In genomic region chr3:124217542-124217941, GRCh38 we compare ENCODE assay signal across 9 cellular contexts.
DNase-seq lines count a peak whose midpoint lies in the region; ATAC-seq and TF ChIP-seq lines count a peak whose summit lies in the region.
"Had no signal": no experiment of that assay in that cellular context is flagged by ENCODE, and none has a peak within 500 bp of the region (broad histone marks: within the 10 kb centered on the region; RNA-seq: fewer than 3 reads in every experiment).

No MANE protein-coding gene starts in this region.

- no peaks in the 10 kb centered on the region for H3K36me3 Mint-ChIP-seq in IgD-negative memory B cell

- H3K4me1 Mint-ChIP-seq in IgD-negative memory B cell = no peaks in the 10 kb centered on the region
- H3K4me1 Mint-ChIP-seq: central memory CD8-positive, alpha-beta T cell had no signal

- TF ChIP-seq POLR2A in sigmoid colon (IDR thresholded peaks at IDR 0.05) = no peak

- WGBS in sigmoid colon, 2 donors = 7 to 18% methylated on average over 3 of the region's 3 CpGs

- H3K27me3 ChIP-seq in DND-41 (ENCODE audit: insufficient read depth, low read length, poor library complexity) (no peaks in the 10 kb centered on the region), sigmoid colon (no peaks in the 10 kb centered on the region)

- peak overlapping the region in 2 of 3 donors; percentile 11 to 30 for H3K27ac Mint-ChIP-seq in IgD-negative memory B cell

- no peak for TF ChIP-seq CTCF in DND-41 (IDR thresholded peaks at IDR 0.05; ENCODE audit: borderline replicate concordance, extremely low read depth, low read length, poor library complexity, severe bottlenecking)
- TF ChIP-seq CTCF in astrocyte of the spinal cord (IDR thresholded peaks at IDR 0.05; ENCODE audit: low read depth, low read length) = no peak
- no peak for TF ChIP-seq CTCF in sigmoid colon (IDR thresholded peaks at IDR 0.05)

- no peaks in the 10 kb centered on the region for H3K79me2 ChIP-seq in DND-41 (ENCODE audit: insufficient read depth, low read length)

- no peaks in the 10 kb centered on the region for H3K9me3 Mint-ChIP-seq in IgD-negative memory B cell

- intact Hi-C loops in sigmoid colon (cut with DNase I) = no loop called here

- peaks cover 9% of the 10 kb centered on the region for H3K27me3 Mint-ChIP-seq in IgD-negative memory B cell

- H3K4me3 ChIP-seq in DND-41 (ENCODE audit: low read depth in 1 of 2, low read length in 2 of 2) (no peak overlapping the region), astrocyte of the spinal cord (ENCODE audit: low read depth, low read length) (no peak overlapping the region), sigmoid colon (no peak overlapping the region)

- in situ Hi-C loops in astrocyte of the spinal cord (cut with HindIII; ENCODE audit: low sequenced_read_pairs) = no loop called here

- no peaks in the 10 kb centered on the region; the same call in 1 of the 2 replicates for H4K20me1 ChIP-seq in DND-41 (ENCODE audit: insufficient read depth, low read length)

- H2AFZ ChIP-seq in DND-41 (ENCODE audit: low read depth, low read length) = no peak overlapping the region

- peak; percentile 72 for DNase-seq in DND-41
- peak; percentile 74 for DNase-seq in astrocyte of the spinal cord (ENCODE audit: low read depth, low spot score)
- peak; percentile 96 for DNase-seq in left kidney (ENCODE audit: low read depth, low spot score)
- no peak for DNase-seq in sigmoid colon
- DNase-seq in NCI-H1694 (lab: John Stamatoyannopoulos, UW) = no peak
- DNase-seq in stimulated activated naive CD4-positive, alpha-beta T cell (lab: John Stamatoyannopoulos, UW) = no peak

- H3K4me2 ChIP-seq in DND-41 (ENCODE audit: insufficient read depth, low read length) = no peak overlapping the region

- H3K9me3 ChIP-seq in DND-41 (ENCODE audit: insufficient read depth, low read length, severe bottlenecking) (no peaks in the 10 kb centered on the region), sigmoid colon (no peaks in the 10 kb centered on the region)

- H3K27ac ChIP-seq in DND-41 (ENCODE audit: low read length) (no peak overlapping the region), sigmoid colon (no peak overlapping the region)

- H3K9ac ChIP-seq in DND-41 (ENCODE audit: low read depth, low read length) = no peak overlapping the region

- no peak overlapping the region for H3K4me3 Mint-ChIP-seq in IgD-negative memory B cell
- H3K4me3 Mint-ChIP-seq: central memory CD8-positive, alpha-beta T cell had no signal

- H3K36me3 ChIP-seq in DND-41 (ENCODE audit: insufficient read depth, low read length) (no peaks in the 10 kb centered on the region), sigmoid colon (no peaks in the 10 kb centered on the region)

- H3K4me1 ChIP-seq in DND-41 (ENCODE audit: insufficient read depth, low read length) = no peaks in the 10 kb centered on the region
- no peaks in the 10 kb centered on the region for H3K4me1 ChIP-seq in sigmoid colon

- ATAC-seq in DND-41 (ENCODE audit: insufficient read depth, low read depth) (peak; percentile 98), GM18858 (IDR thresholded peaks at IDR 0.05; ENCODE audit: unreplicated experiment) (no peak)

- no peak for TF ChIP-seq EP300 in sigmoid colon (IDR thresholded peaks at IDR 0.05)

Comparison
In these comparisons a context has a peak if more than half of its experiments do, and no peak if none do; other contexts are left out.
1. DNase-seq: peak in DND-41 (single experiment), astrocyte of the spinal cord (single experiment) and left kidney (single experiment); none in sigmoid colon (single experiment), NCI-H1694 (single experiment) and stimulated activated naive CD4-positive, alpha-beta T cell (0 of 6).